Comparison of ENCODE assay signal across 39 cellular contexts in the genomic region with DNA sequence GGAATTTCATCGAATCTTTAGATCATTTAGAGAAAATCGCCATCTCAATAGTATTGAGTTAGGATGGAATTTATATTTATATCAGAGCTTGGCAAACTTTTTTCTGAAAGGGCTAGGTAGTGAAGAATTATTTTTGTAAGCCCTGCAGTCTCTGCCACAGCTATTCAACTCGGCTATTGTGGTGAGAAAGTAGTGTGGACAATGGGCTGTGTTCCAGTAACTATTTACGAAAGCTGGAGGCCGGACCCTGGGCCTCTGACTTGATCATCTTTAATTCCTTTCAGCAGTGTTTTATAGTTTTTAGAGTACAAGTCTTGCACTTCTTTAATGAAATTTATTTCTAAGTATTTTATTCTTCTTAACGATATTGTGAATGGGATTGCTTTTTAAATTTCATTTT.
"Had no signal": no experiment of that assay in that cellular context is flagged by ENCODE, and none has a peak within 500 bp of the region (broad histone marks: within the 10 kb centered on the region; RNA-seq: fewer than 3 reads in every experiment).

No MANE protein-coding gene starts in this region.

- H3K27me3 Mint-ChIP-seq: activated B cell treated with CpG ODN at 0.5 μM for 24 hours; activated CD4-positive, alpha-beta memory T cell treated with anti-CD3 and anti-CD28 coated beads for 36 hours; activated CD8-positive, alpha-beta memory T cell treated with anti-CD3 and anti-CD28 coated beads, Interleukin-2, amount 10 ng/mL, durations not matched to agents 7 days and 5 days; activated naive CD4-positive, alpha-beta T cell treated with anti-CD3 and anti-CD28 coated beads, Interleukin-2, amount 50 U/mL, for 24 hours; activated naive CD8-positive, alpha-beta T cell treated with anti-CD3 and anti-CD28 coated beads for 36 hours; activated naive CD8-positive, alpha-beta T cell treated with anti-CD3 and anti-CD28 coated beads, Interleukin-2, amount 50 U/mL, for 24 hours; T-helper 17 cell had no signal

- DNase-seq: activated B cell treated with CpG ODN at 0.5 μM for 24 hours; activated CD4-positive, alpha-beta memory T cell treated with anti-CD3 and anti-CD28 coated beads for 36 hours; activated CD4-positive, alpha-beta T cell treated with anti-CD3 and anti-CD28 coated beads for 48 hours; activated CD4-positive, alpha-beta T cell treated with anti-CD3 and anti-CD28 coated beads, Interleukin-2, amount 50 U/mL, for 1 hour; activated CD8-positive, alpha-beta memory T cell treated with anti-CD3 and anti-CD28 coated beads, Interleukin-2, amount 10 ng/mL, durations not matched to agents 7 days and 5 days; activated CD8-positive, alpha-beta memory T cell treated with anti-CD3 and anti-CD28 coated beads, Interleukin-2, amount 50 U/mL, for 4 hours; activated CD8-positive, alpha-beta T cell treated with anti-CD3 and anti-CD28 coated beads, Interleukin-2, amount 10 ng/mL, durations not matched to agents 7 days and 5 days; activated effector memory CD4-positive, alpha-beta T cell treated with anti-CD3 and anti-CD28 coated beads, Interleukin-2, amount 50 U/mL, for 16 hours; activated naive CD4-positive, alpha-beta T cell treated with anti-CD3 and anti-CD28 coated beads for 36 hours; activated naive CD8-positive, alpha-beta T cell treated with anti-CD3 and anti-CD28 coated beads for 36 hours; activated naive CD8-positive, alpha-beta T cell treated with anti-CD3 and anti-CD28 coated beads, Interleukin-2, amount 50 U/mL, for 24 hours; activated T-cell treated with anti-CD3 and anti-CD28 coated beads, Interleukin-2, amount 50 U/mL, for 1 hour; activated T-cell treated with anti-CD3 and anti-CD28 coated beads, Interleukin-2, amount 50 U/mL, for 48 hours; adrenal gland; amygdala; aorta; central memory CD4-positive, alpha-beta T cell; cerebellar nuclear complex; colonic mucosa; effector CD8-positive, alpha-beta T cell; esophagus squamous epithelium; foreskin melanocyte; SW 1271; T-helper 1 cell; T-helper 17 cell; T1000; WERI-Rb-1 had no signal

- H3K4me1 ChIP-seq: adrenal gland, colonic mucosa had no signal

- H3K4me3 ChIP-seq: adrenal gland, breast epithelium, cardiac muscle cell, colonic mucosa, esophagus squamous epithelium, gastroesophageal sphincter had no signal

- FAIRE-seq: endometrium, endothelial cell of umbilical vein had no signal

- H3K36me3 ChIP-seq: adrenal gland, breast epithelium, cardiac muscle cell, colonic mucosa, esophagus squamous epithelium, gastroesophageal sphincter, WERI-Rb-1 had no signal

- H3K27ac ChIP-seq: adrenal gland, breast epithelium, cardiac muscle cell, colonic mucosa, epithelial cell of prostate, esophagus squamous epithelium, gastroesophageal sphincter, WERI-Rb-1 had no signal

- H3K27ac Mint-ChIP-seq: activated B cell treated with CpG ODN at 0.5 μM for 24 hours; activated CD4-positive, alpha-beta memory T cell treated with anti-CD3 and anti-CD28 coated beads for 36 hours; activated CD8-positive, alpha-beta memory T cell treated with anti-CD3 and anti-CD28 coated beads, Interleukin-2, amount 10 ng/mL, durations not matched to agents 7 days and 5 days; activated CD8-positive, alpha-beta T cell treated with anti-CD3 and anti-CD28 coated beads, Interleukin-2, amount 10 ng/mL, durations not matched to agents 7 days and 5 days; activated naive CD4-positive, alpha-beta T cell treated with anti-CD3 and anti-CD28 coated beads for 36 hours; activated naive CD4-positive, alpha-beta T cell treated with anti-CD3 and anti-CD28 coated beads, Interleukin-2, amount 50 U/mL, for 24 hours; activated naive CD8-positive, alpha-beta T cell treated with anti-CD3 and anti-CD28 coated beads for 36 hours; activated naive CD8-positive, alpha-beta T cell treated with anti-CD3 and anti-CD28 coated beads, Interleukin-2, amount 50 U/mL, for 24 hours; activated T-helper 1 cell treated with anti-CD3 and anti-CD28 coated beads, Interleukin-12 subunit alpha, Interleukin-12 subunit beta, Interleukin-2, Interleukin-4 antibody, amounts not matched to agents 30 ng/mL and 10 ng/mL and 1 ng/mL, durations not matched to agents 14 hours and 24 hours and 36 hours; activated T-helper 2 cell treated with anti-CD3 and anti-CD28 coated beads, Interferon-gamma antibody, Interleukin-2, Interleukin-4, amounts not matched to agents 10 μg/mL and 5 μg/mL and 100 μg/mL, durations not matched to agents 14 hours and 24 hours and 36 hours; T-helper 17 cell; T-helper 2 cell treated with Interferon-gamma antibody and Interleukin-4, amounts not matched to agents 5 μg/mL and 100 μg/mL, for 36 hours had no signal

- H3K9me3 Mint-ChIP-seq: activated B cell treated with CpG ODN at 0.5 μM for 24 hours; activated CD4-positive, alpha-beta memory T cell treated with anti-CD3 and anti-CD28 coated beads for 36 hours; activated naive CD4-positive, alpha-beta T cell treated with anti-CD3 and anti-CD28 coated beads for 36 hours; activated naive CD4-positive, alpha-beta T cell treated with anti-CD3 and anti-CD28 coated beads, Interleukin-2, amount 50 U/mL, for 24 hours; activated naive CD8-positive, alpha-beta T cell treated with anti-CD3 and anti-CD28 coated beads for 36 hours; activated naive CD8-positive, alpha-beta T cell treated with anti-CD3 and anti-CD28 coated beads, Interleukin-2, amount 50 U/mL, for 24 hours; activated T-helper 1 cell treated with anti-CD3 and anti-CD28 coated beads, Interleukin-12 subunit alpha, Interleukin-12 subunit beta, Interleukin-2, Interleukin-4 antibody, amounts not matched to agents 30 ng/mL and 10 ng/mL and 1 ng/mL, durations not matched to agents 14 hours and 24 hours and 36 hours; activated T-helper 2 cell treated with anti-CD3 and anti-CD28 coated beads, Interferon-gamma antibody, Interleukin-2, Interleukin-4, amounts not matched to agents 10 μg/mL and 5 μg/mL and 100 μg/mL, durations not matched to agents 14 hours and 24 hours and 36 hours; T-helper 2 cell treated with Interferon-gamma antibody and Interleukin-4, amounts not matched to agents 5 μg/mL and 100 μg/mL, for 36 hours had no signal

- H3K9me3 ChIP-seq: adrenal gland, breast epithelium, colonic mucosa, esophagus squamous epithelium, gastroesophageal sphincter had no signal

- ATAC-seq: activated CD4-positive, CD25-positive, alpha-beta regulatory T cell treated with anti-CD3 and anti-CD28 coated beads, Interleukin-2, amount 50 U/mL, for 24 hours; activated CD8-positive, alpha-beta memory T cell treated with anti-CD3 and anti-CD28 coated beads, Interleukin-2, amount 10 ng/mL, durations not matched to agents 7 days and 5 days; activated CD8-positive, alpha-beta T cell treated with anti-CD3 and anti-CD28 coated beads, Interleukin-2, amount 10 ng/mL, durations not matched to agents 7 days and 5 days; activated naive CD8-positive, alpha-beta T cell treated with anti-CD3 and anti-CD28 coated beads, Interleukin-2, amount 50 U/mL, for 24 hours; gastroesophageal sphincter; T-helper 17 cell had no signal

- H3K4me3 Mint-ChIP-seq: activated B cell treated with CpG ODN at 0.5 μM for 24 hours; activated CD4-positive, alpha-beta memory T cell treated with anti-CD3 and anti-CD28 coated beads for 36 hours; activated CD8-positive, alpha-beta memory T cell treated with anti-CD3 and anti-CD28 coated beads, Interleukin-2, amount 10 ng/mL, durations not matched to agents 7 days and 5 days; activated CD8-positive, alpha-beta T cell treated with anti-CD3 and anti-CD28 coated beads, Interleukin-2, amount 10 ng/mL, durations not matched to agents 7 days and 5 days; activated naive CD4-positive, alpha-beta T cell treated with anti-CD3 and anti-CD28 coated beads for 36 hours; activated naive CD4-positive, alpha-beta T cell treated with anti-CD3 and anti-CD28 coated beads, Interleukin-2, amount 50 U/mL, for 24 hours; activated naive CD8-positive, alpha-beta T cell treated with anti-CD3 and anti-CD28 coated beads for 36 hours; activated naive CD8-positive, alpha-beta T cell treated with anti-CD3 and anti-CD28 coated beads, Interleukin-2, amount 50 U/mL, for 24 hours; activated T-helper 1 cell treated with anti-CD3 and anti-CD28 coated beads, Interleukin-12 subunit alpha, Interleukin-12 subunit beta, Interleukin-2, Interleukin-4 antibody, amounts not matched to agents 30 ng/mL and 10 ng/mL and 1 ng/mL, durations not matched to agents 14 hours and 24 hours and 36 hours; brain; T-helper 17 cell; T-helper 2 cell treated with Interferon-gamma antibody and Interleukin-4, amounts not matched to agents 5 μg/mL and 100 μg/mL, for 36 hours had no signal

- H3K27me3 ChIP-seq: adrenal gland, breast epithelium, cardiac muscle cell, colonic mucosa, esophagus squamous epithelium, gastroesophageal sphincter had no signal
